ENCODE assay signal across 20 cellular contexts in genomic region chr5:138583984-138584637, GRCh38. TPM values are rescaled to one million over a fixed set of nuclear protein-coding genes. Genes with fewer than 3 reads are reported as not detected.
DNase-seq lines count a peak whose midpoint lies in the region; ATAC-seq, FAIRE-seq and TF ChIP-seq lines count a peak whose summit lies in the region.
"Had no signal": no experiment of that assay in that cellular context is flagged by ENCODE, and none has a peak within 500 bp of the region (broad histone marks: within the 10 kb centered on the region; RNA-seq: fewer than 3 reads in every experiment).

No MANE protein-coding gene starts in this region.

- POLR2A ChIA-PET in K562 (lab: Yijun Ruan, JAX): interaction anchor here (1.2 to 2.0 kb wide), 2 partner anchors 8 to 46 kb away, joined by 3 to 17 read pairs; partner anchors contain the start of gene HSPA9

- no peaks in the 10 kb centered on the region for H3K9me2 ChIP-seq in GM23338 (ENCODE audit: insufficient read depth)

- no peaks in the 10 kb centered on the region; the same call in 1 of the 2 replicates for H4K20me1 ChIP-seq in GM23338 (replicated peaks; ENCODE audit: insufficient read depth)
- no peaks in the 10 kb centered on the region for H4K20me1 ChIP-seq in K562 (replicated peaks; ENCODE audit: control insufficient read depth, insufficient read depth, low read length)
- H4K20me1 ChIP-seq in osteoblast (ENCODE audit: insufficient read depth, low read length): no peaks in the 10 kb centered on the region

- H3K27ac ChIP-seq in GM23338 (ENCODE audit: low read depth): no peak overlapping the region
- H3K27ac ChIP-seq in K562 (ENCODE audit: extremely low read depth, low read depth, low read length): no peak overlapping the region
- H3K27ac ChIP-seq in right lobe of liver: peak overlapping the region; percentile 27 to 53 (median 40)
- no peak overlapping the region for H3K27ac ChIP-seq in osteoblast (ENCODE audit: low read depth, low read length)
- H3K27ac ChIP-seq: HL-60, KMS-11, SJCRH30 had no signal

- ATAC-seq in GM23338 (no peak), K562 (no peak), right lobe of liver (peak; percentile 66 to 77 (median 72))
- ATAC-seq in stimulated activated naive CD8-positive, alpha-beta T cell treated with anti-CD3 and anti-CD28 coated beads, Interleukin-15, amount 100 ng/mL, for 72 hours: no peak
- ATAC-seq: GM12878 had no signal

- H3K79me2 ChIP-seq in GM23338 (replicated peaks; ENCODE audit: insufficient read depth) (no peaks in the 10 kb centered on the region), K562 (ENCODE audit: control insufficient read depth, insufficient read depth, low read length) (no peaks in the 10 kb centered on the region), osteoblast (ENCODE audit: insufficient read depth, low read length) (no peaks in the 10 kb centered on the region)

- H3K27ac Mint-ChIP-seq in GM23338: no peak overlapping the region
- H3K27ac Mint-ChIP-seq in stimulated activated naive CD8-positive, alpha-beta T cell treated with anti-CD3 and anti-CD28 coated beads, Interleukin-15, amount 100 ng/mL, for 72 hours: no peak overlapping the region
- H3K27ac Mint-ChIP-seq: CD4-positive, CD25-positive, alpha-beta regulatory T cell; HFFc6 had no signal

- intact Hi-C loops in K562 (cut with micrococcal nuclease) (no loop called here), right lobe of liver (cut with DNase I) (no loop called here)

- no peak overlapping the region for H3K4me3 Mint-ChIP-seq in GM23338
- no peak overlapping the region for H3K4me3 Mint-ChIP-seq in stimulated activated naive CD8-positive, alpha-beta T cell treated with anti-CD3 and anti-CD28 coated beads, Interleukin-15, amount 100 ng/mL, for 72 hours
- H3K4me3 Mint-ChIP-seq: CD4-positive, CD25-positive, alpha-beta regulatory T cell; H9; HFFc6 had no signal

- no peak for TF ChIP-seq POLR2A in K562 (conservative IDR thresholded peaks at IDR 0.05)
- no peak for TF ChIP-seq POLR2A in right lobe of liver (IDR thresholded peaks at IDR 0.05)

- DNase-seq in GM23338 (ENCODE audit: low spot score) (no peak), K562 (ENCODE audit: extremely low read depth in 1 of 4, low spot score in 3 of 4) (no peak), right lobe of liver (no peak), osteoblast (ENCODE audit: insufficient read length, low spot score, missing footprints) (no peak), HT-29 (ENCODE audit: low spot score) (no peak), NCI-H748 (lab: John Stamatoyannopoulos, UW; ENCODE audit: unreplicated experiment) (no peak)
- DNase-seq in stimulated activated naive CD8-positive, alpha-beta T cell treated with anti-CD3 and anti-CD28 coated beads, Interleukin-15, amount 100 ng/mL, for 72 hours: no peak
- DNase-seq: CD4-positive, CD25-positive, alpha-beta regulatory T cell; DND-41; H9; HFFc6; NCI-H1092 treated with DMSO at 0.1 percent for 48 hours; NCI-H1436 treated with DMSO at 0.1 percent for 48 hours; NCI-H2029 treated with DMSO at 0.1 percent for 48 hours; OCI-M1; SJCRH30 had no signal

- H3K27me3 Mint-ChIP-seq in GM23338 (ENCODE audit: insufficient read depth, low read depth, poor library complexity): no peaks in the 10 kb centered on the region
- peaks cover 26% of the 10 kb centered on the region for H3K27me3 Mint-ChIP-seq in stimulated activated naive CD8-positive, alpha-beta T cell treated with anti-CD3 and anti-CD28 coated beads, Interleukin-15, amount 100 ng/mL, for 72 hours

- FAIRE-seq in K562 (lab: Jason Lieb, UNC): no peak
- FAIRE-seq: GM12878, RCC 7860 had no signal

- no peak for TF ChIP-seq CTCF in GM23338 (conservative IDR thresholded peaks at IDR 0.05; ENCODE audit: low read depth in 2 of 2)
- TF ChIP-seq CTCF in K562 (IDR thresholded peaks at IDR 0.05 in 2 of 3, conservative IDR thresholded peaks at IDR 0.05 in 1 of 3; ENCODE audit: insufficient read depth in 2 of 3, low read depth in 1 of 3, low read length in 3 of 3): no peak
- no peak for TF ChIP-seq CTCF in right lobe of liver (IDR thresholded peaks at IDR 0.05)
- no peak for TF ChIP-seq CTCF in osteoblast (IDR thresholded peaks at IDR 0.05; ENCODE audit: extremely low read depth, low read depth, low read length)

- no peaks in the 10 kb centered on the region for H3K36me3 ChIP-seq in GM23338 (ENCODE audit: insufficient read depth)
- no peaks in the 10 kb centered on the region for H3K36me3 ChIP-seq in K562 (ENCODE audit: control insufficient read depth, insufficient read depth, low read length)
- H3K36me3 ChIP-seq in right lobe of liver: no peaks in the 10 kb centered on the region
- no peaks in the 10 kb centered on the region for H3K36me3 ChIP-seq in osteoblast (ENCODE audit: insufficient read depth, low read length)
- H3K36me3 ChIP-seq: SJCRH30 had no signal

- H3K9me3 Mint-ChIP-seq in GM23338: no peaks in the 10 kb centered on the region
- H3K9me3 Mint-ChIP-seq in stimulated activated naive CD8-positive, alpha-beta T cell treated with anti-CD3 and anti-CD28 coated beads, Interleukin-15, amount 100 ng/mL, for 72 hours: no peaks in the 10 kb centered on the region
- H3K9me3 Mint-ChIP-seq: CD4-positive, CD25-positive, alpha-beta regulatory T cell; H9; HFFc6 had no signal

- H3K4me3 ChIP-seq in GM23338 (no peak overlapping the region), K562 (no peak overlapping the region), right lobe of liver (no peak overlapping the region), osteoblast (ENCODE audit: insufficient read depth, low read length) (no peak overlapping the region)
- H3K4me3 ChIP-seq: GM12878, SJCRH30 had no signal

- no peaks in the 10 kb centered on the region for H3K27me3 ChIP-seq in GM23338 (ENCODE audit: insufficient read depth)
- H3K27me3 ChIP-seq in K562 (ENCODE audit: control insufficient read depth in 2 of 2, insufficient read depth in 2 of 2, low read length in 2 of 2): peaks cover 0 to 7% of the 10 kb centered on the region in 2 experiments; a peak in 1 of 5 replicates
- no peaks in the 10 kb centered on the region for H3K27me3 ChIP-seq in right lobe of liver
- no peaks in the 10 kb centered on the region for H3K27me3 ChIP-seq in osteoblast (ENCODE audit: insufficient read depth, low read length)
- H3K27me3 ChIP-seq: SJCRH30 had no signal

- TF ChIP-seq RAD21 in K562 (CRISPR knock-in tag; conservative IDR thresholded peaks at IDR 0.05 in 1 of 2, IDR thresholded peaks at IDR 0.05 in 1 of 2): no peak

- BruUV-seq in K562 (replicated peaks; lab: Mats Ljungman, UMichigan): no TSS peak

- H3K9me3 ChIP-seq in K562 (replicated peaks; ENCODE audit: control insufficient read depth, insufficient read depth, low read depth, low read length): no peaks in the 10 kb centered on the region
- H3K9me3 ChIP-seq in right lobe of liver: no peaks in the 10 kb centered on the region
- H3K9me3 ChIP-seq in osteoblast (ENCODE audit: low read depth, low read length): no peaks in the 10 kb centered on the region
- H3K9me3 ChIP-seq: SJCRH30 had no signal

- no peak for TF ChIP-seq EP300 in K562 (IDR thresholded peaks at IDR 0.05; ENCODE audit: low read length)

- no peak overlapping the region for H3K4me2 ChIP-seq in GM23338
- no peak overlapping the region for H3K4me2 ChIP-seq in K562 (ENCODE audit: insufficient read depth, low read length)
- no peak overlapping the region for H3K4me2 ChIP-seq in osteoblast (ENCODE audit: insufficient read depth, low read length)
- H3K4me2 ChIP-seq: KMS-11 had no signal

- no peaks in the 10 kb centered on the region for H3F3A ChIP-seq in GM23338 (replicated peaks; ENCODE audit: low read depth)

- in situ Hi-C loops in K562 (cut with MboI): loop anchor here (10.0 kb wide), 1 partner anchor 681 kb away; no protein-coding TSS in a partner anchor

- CTCF ChIA-PET in K562 (lab: Yijun Ruan, JAX; ENCODE audit: low intra/inter-chr PET ratio): no interaction called here

- no peak overlapping the region for H3K9ac ChIP-seq in K562 (ENCODE audit: insufficient read depth in 1 of 2, low read depth in 2 of 2, low read length in 2 of 2)
- H3K9ac ChIP-seq: KMS-11 had no signal

- no peaks in the 10 kb centered on the region for H3K36me3 Mint-ChIP-seq in GM23338 (ENCODE audit: low read depth)
- H3K36me3 Mint-ChIP-seq: CD4-positive, CD25-positive, alpha-beta regulatory T cell had no signal

- H3K4me1 Mint-ChIP-seq in GM23338: no peaks in the 10 kb centered on the region
- no peaks in the 10 kb centered on the region for H3K4me1 Mint-ChIP-seq in stimulated activated naive CD8-positive, alpha-beta T cell treated with anti-CD3 and anti-CD28 coated beads, Interleukin-15, amount 100 ng/mL, for 72 hours

- H2AFZ ChIP-seq in GM23338: peak overlapping the region; percentile 23
- H2AFZ ChIP-seq in K562 (ENCODE audit: low read depth, low read length): peak overlapping the region; percentile 35
- peak overlapping the region; percentile 20 for H2AFZ ChIP-seq in osteoblast (ENCODE audit: low read length)

- 16% methylated on average over 8 of the region's 8 CpGs for WGBS in K562 (ENCODE audit: insufficient coverage, low coverage, missing lambda C conversion rate)
- 37% methylated on average over 8 of the region's 8 CpGs for WGBS in right lobe of liver (ENCODE audit: insufficient coverage, low coverage, low lambda C conversion rate, missing lambda C conversion rate)

- H3K4me1 ChIP-seq in GM23338 (ENCODE audit: insufficient read depth) (no peaks in the 10 kb centered on the region), K562 (replicated peaks in 1 of 2; ENCODE audit: control insufficient read depth in 2 of 2, insufficient read depth in 2 of 2, low read length in 2 of 2) (no peaks in the 10 kb centered on the region; a peak in 1 of 5 replicates), right lobe of liver (peaks cover 0 to 12% (median 4%) of the 10 kb centered on the region in 4 donors), osteoblast (ENCODE audit: insufficient read depth, low read length) (no peaks in the 10 kb centered on the region)
- H3K4me1 ChIP-seq: SJCRH30 had no signal

- no peaks in the 10 kb centered on the region for H3K9me1 ChIP-seq in K562 (ENCODE audit: control insufficient read depth, insufficient read depth, low read length)

RNA-seq across cellular contexts. Expression of gene HSPA9, which starts 8.9 kb away (rescaled TPM):
- 751 and 880 TPM in 2 replicates for total RNA-seq in GM23338 (2014; rRNA removed; shearing (Covaris generic))
- polyA plus RNA-seq in GM23338 (2016; fragmentation: Nextera tagmentation; extraction: Ambion mirVana) (302 and 313 TPM in 2 replicates), K562 (2011; rRNA removed) (296 and 361 TPM in 2 replicates), K562 (2014; fragmentation: Illumina TruSeq; extraction: Trizol) (474 and 552 TPM in 2 replicates), K562 (2014; fragmentation: Nextera tagmentation; extraction: Ambion mirVana) (100 to 1,000 TPM; 195 to 294 TPM), K562 (2014; rRNA removed) (514 and 537 TPM in 2 replicates)
- total RNA-seq in K562 (2011; cell fraction: chromatin; rRNA removed; ENCODE audit: low replicate concordance): 389 and 542 TPM in 2 replicates
- total RNA-seq in K562 (2011; cell fraction: nucleolus; rRNA removed): 228 and 277 TPM in 2 replicates
- 287 and 329 TPM in 2 replicates for total RNA-seq in K562 (2011; cell fraction: nucleoplasm; rRNA removed)
- total RNA-seq in K562 (2014; rRNA removed) (482 and 583 TPM in 2 replicates), K562 (2014; rRNA removed; fragmentation: Illumina TruSeq; extraction: Trizol) (548 and 597 TPM in 2 replicates), K562 (2015; rRNA removed; fragmentation: Illumina TruSeq; extraction: Trizol) (522 and 545 TPM in 2 replicates), K562 (2021) (481 and 498 TPM in 2 replicates), right lobe of liver (100 to 1,000 TPM; 198 to 459 (median 229) TPM), osteoblast (499 and 624 TPM in 2 replicates)
- 229 and 239 TPM in 2 replicates for polyA plus RNA-seq in K562 (2011; cell fraction: cytosol; rRNA removed)
- polyA plus RNA-seq in K562 (2011; cell fraction: nucleus; rRNA removed): 225 and 240 TPM in 2 replicates
- polyA plus RNA-seq in K562 (2012): 333 and 576 TPM in 2 replicates
- 500 and 528 TPM in 2 replicates for polyA minus RNA-seq in K562 (2011; rRNA and poly(A)+ RNA removed)
- 329 and 345 TPM in 2 replicates for polyA minus RNA-seq in K562 (2011; cell fraction: cytosol; rRNA and poly(A)+ RNA removed)
- polyA minus RNA-seq in K562 (2011; cell fraction: nucleus; rRNA and poly(A)+ RNA removed): 149 and 198 TPM in 2 replicates
- 300 and 305 TPM in 2 replicates for total RNA-seq in HT-29 (2014; rRNA removed; shearing (Covaris generic))

RNA-seq across cellular contexts. Expression of gene ETF1, which starts 41.1 kb away (rescaled TPM):
- 134 and 136 TPM in 2 replicates for total RNA-seq in GM23338 (2014; rRNA removed; shearing (Covaris generic))
- polyA plus RNA-seq in GM23338 (2016; fragmentation: Nextera tagmentation; extraction: Ambion mirVana) (56.7 and 68.9 TPM in 2 replicates), K562 (2011; rRNA removed) (113 and 179 TPM in 2 replicates), K562 (2014; fragmentation: Illumina TruSeq; extraction: Trizol) (162 and 198 TPM in 2 replicates), K562 (2014; fragmentation: Nextera tagmentation; extraction: Ambion mirVana) (10 to 100 TPM; 53.7 to 57.3 TPM), K562 (2014; rRNA removed) (137 and 164 TPM in 2 replicates)
- total RNA-seq in K562 (2011; cell fraction: chromatin; rRNA removed; ENCODE audit: low replicate concordance): 43.7 and 83.9 TPM in 2 replicates
- 26.2 and 27.1 TPM in 2 replicates for total RNA-seq in K562 (2011; cell fraction: nucleolus; rRNA removed)
- total RNA-seq in K562 (2011; cell fraction: nucleoplasm; rRNA removed): 53.3 and 65.5 TPM in 2 replicates
- total RNA-seq in K562 (2014; rRNA removed) (149 and 157 TPM in 2 replicates), K562 (2014; rRNA removed; fragmentation: Illumina TruSeq; extraction: Trizol) (190 and 225 TPM in 2 replicates), K562 (2015; rRNA removed; fragmentation: Illumina TruSeq; extraction: Trizol) (146 and 159 TPM in 2 replicates), K562 (2021) (189 and 209 TPM in 2 replicates), right lobe of liver (10 to 100 TPM; 29.5 to 52.1 (median 39.4) TPM), osteoblast (113 and 116 TPM in 2 replicates)
- 43.2 and 61.7 TPM in 2 replicates for polyA plus RNA-seq in K562 (2011; cell fraction: cytosol; rRNA removed)
- 33.0 and 41.2 TPM in 2 replicates for polyA plus RNA-seq in K562 (2011; cell fraction: nucleus; rRNA removed)
- polyA plus RNA-seq in K562 (2012): 93.8 and 122 TPM in 2 replicates
- 249 and 254 TPM in 2 replicates for polyA minus RNA-seq in K562 (2011; rRNA and poly(A)+ RNA removed)
- 67.7 and 94.2 TPM in 2 replicates for polyA minus RNA-seq in K562 (2011; cell fraction: cytosol; rRNA and poly(A)+ RNA removed)
- 25.3 and 40.0 TPM in 2 replicates for polyA minus RNA-seq in K562 (2011; cell fraction: nucleus; rRNA and poly(A)+ RNA removed)
- total RNA-seq in HT-29 (2014; rRNA removed; shearing (Covaris generic)): 75.0 and 81.0 TPM in 2 replicates

Comparison
In these comparisons a context has a peak if more than half of its experiments do, and no peak if none do; other contexts are left out.
1. ATAC-seq: peak in right lobe of liver (4 of 4); none in GM23338 (single experiment), K562 (single experiment) and stimulated activated naive CD8-positive, alpha-beta T cell treated with anti-CD3 and anti-CD28 coated beads, Interleukin-15, amount 100 ng/mL, for 72 hours (single experiment).
2. H3K27ac ChIP-seq: peak in right lobe of liver (3 of 3); none in GM23338 (single experiment), K562 (single experiment) and osteoblast (single experiment).
3. Peak in every context shown above with its lines, with median percentiles within 50 percentile points of each other: H2AFZ ChIP-seq.